In the genomic region with DNA sequence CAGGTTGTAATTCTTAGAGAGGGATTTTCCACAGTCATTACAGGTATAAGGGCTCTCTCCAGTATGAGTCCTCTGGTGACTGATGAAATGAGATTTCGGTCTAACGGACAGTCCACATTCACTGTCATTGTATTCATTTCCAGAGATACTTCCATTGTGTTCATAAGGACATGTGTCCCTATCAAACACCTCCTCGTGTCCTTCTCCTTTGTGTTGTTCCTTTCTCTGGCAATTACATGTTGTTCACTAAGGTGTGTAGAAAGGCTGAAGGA, we compare ENCODE assay signal across 24 cellular contexts.
"Had no signal": no experiment of that assay in that cellular context is flagged by ENCODE, and none has a peak within 500 bp of the region (broad histone marks: within the 10 kb centered on the region; RNA-seq: fewer than 3 reads in every experiment).

No MANE protein-coding gene starts in this region.

- H3K36me3 ChIP-seq: lower lobe of right lung, pancreas, prostate gland, sigmoid colon, spleen, tibial nerve, uterus had no signal

- H3K4me1 ChIP-seq: lower lobe of right lung, pancreas, prostate gland, sigmoid colon, spleen, tibial nerve, uterus had no signal

- DNase-seq: hippocampal formation; kidney glomerular epithelial cell; left cardiac atrium; lower lobe of right lung; mammary epithelial cell; mesenchymal stem cell; naive thymus-derived CD8-positive, alpha-beta T cell; nucleus accumbens; pancreas; posterior cingulate gyrus; retina; right cardiac atrium; sigmoid colon; small intestine; spleen; stimulated activated CD4-positive, alpha-beta T cell treated with anti-CD3 and anti-CD28 coated beads, Interleukin-4, amount 100 ng/mL, for 24 hours; stimulated activated naive CD4-positive, alpha-beta T cell; substantia nigra; uterus had no signal

- FAIRE-seq: keratinocyte, pancreas, small intestine had no signal

- H3K4me3 ChIP-seq: lower lobe of right lung, pancreas, prostate gland, sigmoid colon, spleen, tibial nerve, uterus had no signal

- ATAC-seq: left cardiac atrium; left lobe of liver; lower lobe of right lung; naive thymus-derived CD8-positive, alpha-beta T cell; pancreas; right cardiac atrium; stimulated activated effector memory CD8-positive, alpha-beta T cell treated with anti-CD3 and anti-CD28 coated beads, Interleukin-12 subunit alpha, Interleukin-12 subunit beta, amount 100 ng/mL, for 72 hours had no signal

- H3K27ac ChIP-seq: lower lobe of right lung, pancreas, prostate gland, sigmoid colon, spleen, tibial nerve, uterus had no signal

- H3K27me3 ChIP-seq: pancreas, sigmoid colon, spleen, tibial nerve, uterus had no signal

- H3K9me3 ChIP-seq: prostate gland had no signal
